In genomic region chr9:36765468-36766341, GRCh38 we compare ENCODE assay signal across 8 cellular contexts.
DNase-seq lines count a peak whose midpoint lies in the region; ATAC-seq and TF ChIP-seq lines count a peak whose summit lies in the region.

No MANE protein-coding gene starts in this region.

- H3K9me3 ChIP-seq in HUES64 (ENCODE audit: insufficient read depth, low read depth, low read length) = no peaks in the 10 kb centered on the region
- peaks cover 12% of the 10 kb centered on the region for H3K9me3 ChIP-seq in trophoblast cell (ENCODE audit: insufficient read depth, low read depth, low read length)
- H3K9me3 ChIP-seq in tibial nerve = no peaks in the 10 kb centered on the region

- TF ChIP-seq POLR2A in tibial nerve (IDR thresholded peaks at IDR 0.05) = no peak

- peaks cover 4% of the 10 kb centered on the region for H3K27me3 Mint-ChIP-seq in activated T-helper 1 cell treated with anti-CD3 and anti-CD28 coated beads, Interleukin-12 subunit alpha, Interleukin-12 subunit beta, Interleukin-2, Interleukin-4 antibody, amounts not matched to agents 30 ng/mL and 10 ng/mL and 1 ng/mL, durations not matched to agents 14 hours and 24 hours and 36 hours (ENCODE audit: insufficient read depth)
- peaks cover 9% of the 10 kb centered on the region for H3K27me3 Mint-ChIP-seq in glutamatergic neuron (ENCODE audit: unreplicated experiment)

- DNase-seq in COR-L47 (lab: John Stamatoyannopoulos, UW) (peak; percentile 96), OCI-M1 (lab: John Stamatoyannopoulos, UW) (peak; percentile 98), glutamatergic neuron (peak; percentile 83), trophoblast cell (peak in 1 of 2 donors; percentile 16), tibial nerve (ENCODE audit: low spot score in 2 of 2) (peak; percentile 17 to 21)
- peak; percentile 81 for DNase-seq in activated T-helper 1 cell treated with anti-CD3 and anti-CD28 coated beads, Interleukin-12 subunit alpha, Interleukin-12 subunit beta, Interleukin-2, Interleukin-4 antibody, amounts not matched to agents 30 ng/mL and 10 ng/mL and 1 ng/mL, durations not matched to agents 14 hours and 24 hours and 36 hours (ENCODE audit: low spot score)

- no peak overlapping the region for H2BK120ac ChIP-seq in trophoblast cell (ENCODE audit: insufficient read depth, low read length, poor library complexity)

- TF ChIP-seq CTCF in glutamatergic neuron (IDR thresholded peaks at IDR 0.05; ENCODE audit: partially characterized antibody, unreplicated experiment) = no peak
- no peak for TF ChIP-seq CTCF in tibial nerve (IDR thresholded peaks at IDR 0.05)

- H3K36me3 ChIP-seq in HUES64 (ENCODE audit: insufficient read depth, low read length) = no peaks in the 10 kb centered on the region
- H3K36me3 ChIP-seq in trophoblast cell (ENCODE audit: control insufficient read depth in 1 of 2, insufficient read depth in 2 of 2, low read length in 2 of 2) = no peaks in the 10 kb centered on the region
- H3K36me3 ChIP-seq in tibial nerve = no peaks in the 10 kb centered on the region

- no peaks in the 10 kb centered on the region for H3K79me1 ChIP-seq in trophoblast cell (ENCODE audit: low read length)

- no peaks in the 10 kb centered on the region for H3K4me1 Mint-ChIP-seq in activated T-helper 1 cell treated with anti-CD3 and anti-CD28 coated beads, Interleukin-12 subunit alpha, Interleukin-12 subunit beta, Interleukin-2, Interleukin-4 antibody, amounts not matched to agents 30 ng/mL and 10 ng/mL and 1 ng/mL, durations not matched to agents 14 hours and 24 hours and 36 hours (ENCODE audit: low read depth)
- peaks cover 5% of the 10 kb centered on the region for H3K4me1 Mint-ChIP-seq in glutamatergic neuron (ENCODE audit: low read depth, unreplicated experiment)

- intact Hi-C loops in activated T-helper 1 cell treated with anti-CD3 and anti-CD28 coated beads, Interleukin-12 subunit alpha, Interleukin-12 subunit beta, Interleukin-2, Interleukin-4 antibody, amounts not matched to agents 30 ng/mL and 10 ng/mL and 1 ng/mL, durations not matched to agents 14 hours and 24 hours and 36 hours (cut with micrococcal nuclease) = loop anchor here (5.0 kb wide), 1 partner anchor 357 kb away; the partner anchor contains the start of gene ZCCHC7

- H4K12ac ChIP-seq in trophoblast cell (ENCODE audit: low read depth, low read length) = peak overlapping the region; percentile 6

- no peak overlapping the region for H3K18ac ChIP-seq in trophoblast cell (ENCODE audit: low read length)

- H2AFZ ChIP-seq in trophoblast cell (ENCODE audit: insufficient read depth, low read length, poor library complexity) = peak overlapping the region; percentile 60

- peak overlapping the region; percentile 46 for H3K4me3 Mint-ChIP-seq in activated T-helper 1 cell treated with anti-CD3 and anti-CD28 coated beads, Interleukin-12 subunit alpha, Interleukin-12 subunit beta, Interleukin-2, Interleukin-4 antibody, amounts not matched to agents 30 ng/mL and 10 ng/mL and 1 ng/mL, durations not matched to agents 14 hours and 24 hours and 36 hours
- H3K4me3 Mint-ChIP-seq in glutamatergic neuron (ENCODE audit: unreplicated experiment) = peak overlapping the region; percentile 73

- H3K14ac ChIP-seq in trophoblast cell (ENCODE audit: low read length) = no peak overlapping the region

- peak; percentile 100 for ATAC-seq in GM21390 (IDR thresholded peaks at IDR 0.05; ENCODE audit: unreplicated experiment)

- no peaks in the 10 kb centered on the region for H3K79me2 ChIP-seq in trophoblast cell (ENCODE audit: control insufficient read depth, insufficient read depth, low read length, poor library complexity)

- H3K4me3 ChIP-seq in HUES64 (ENCODE audit: low read length) = peak overlapping the region; percentile 55
- peak overlapping the region; percentile 63 for H3K4me3 ChIP-seq in trophoblast cell (ENCODE audit: low read depth, low read length)
- H3K4me3 ChIP-seq in tibial nerve = peak overlapping the region; percentile 1 to 50 (median 27)

- H3K23ac ChIP-seq in trophoblast cell (ENCODE audit: low read length) = no peak overlapping the region

- H3K27ac Mint-ChIP-seq in activated T-helper 1 cell treated with anti-CD3 and anti-CD28 coated beads, Interleukin-12 subunit alpha, Interleukin-12 subunit beta, Interleukin-2, Interleukin-4 antibody, amounts not matched to agents 30 ng/mL and 10 ng/mL and 1 ng/mL, durations not matched to agents 14 hours and 24 hours and 36 hours = no peak overlapping the region
- H3K27ac Mint-ChIP-seq in glutamatergic neuron (ENCODE audit: unreplicated experiment) = peak overlapping the region; percentile 44

- no peak overlapping the region for H2BK5ac ChIP-seq in trophoblast cell (ENCODE audit: low read depth, low read length, poor library complexity)

- peak overlapping the region; percentile 85 for H3K4me2 ChIP-seq in trophoblast cell (ENCODE audit: low read length)

- H4K8ac ChIP-seq in trophoblast cell (ENCODE audit: low read depth, low read length) = peak overlapping the region; percentile 79

- no peaks in the 10 kb centered on the region for H3K36me3 Mint-ChIP-seq in activated T-helper 1 cell treated with anti-CD3 and anti-CD28 coated beads, Interleukin-12 subunit alpha, Interleukin-12 subunit beta, Interleukin-2, Interleukin-4 antibody, amounts not matched to agents 30 ng/mL and 10 ng/mL and 1 ng/mL, durations not matched to agents 14 hours and 24 hours and 36 hours (ENCODE audit: low read depth)
- H3K36me3 Mint-ChIP-seq in glutamatergic neuron (ENCODE audit: unreplicated experiment) = no peaks in the 10 kb centered on the region

- no peak overlapping the region for H2AK5ac ChIP-seq in trophoblast cell (ENCODE audit: low read length)

- TF ChIP-seq EP300 in tibial nerve (IDR thresholded peaks at IDR 0.05) = no peak

- H3K4ac ChIP-seq in trophoblast cell (ENCODE audit: low read depth, low read length) = no peak overlapping the region

- H3K4me1 ChIP-seq in HUES64 (ENCODE audit: insufficient read depth, low read length) (no peaks in the 10 kb centered on the region), trophoblast cell (ENCODE audit: control insufficient read depth in 1 of 2, insufficient read depth in 2 of 2, low read length in 2 of 2) (peaks cover 4 to 5% of the 10 kb centered on the region in 2 experiments), tibial nerve (peaks cover 0 to 6% (median 0%) of the 10 kb centered on the region in 4 donors)

- H3K9me3 Mint-ChIP-seq in activated T-helper 1 cell treated with anti-CD3 and anti-CD28 coated beads, Interleukin-12 subunit alpha, Interleukin-12 subunit beta, Interleukin-2, Interleukin-4 antibody, amounts not matched to agents 30 ng/mL and 10 ng/mL and 1 ng/mL, durations not matched to agents 14 hours and 24 hours and 36 hours = no peaks in the 10 kb centered on the region
- H3K9me3 Mint-ChIP-seq in glutamatergic neuron (ENCODE audit: unreplicated experiment) = no peaks in the 10 kb centered on the region

- 0 out of 2 replicates have a peak, but pooled peaks cover 11% of the 10 kb centered on the region for H3K27me3 ChIP-seq in HUES64 (ENCODE audit: insufficient read depth, low read length)
- no peaks in the 10 kb centered on the region for H3K27me3 ChIP-seq in trophoblast cell (ENCODE audit: insufficient read depth, low read length)
- peaks cover 0 to 25% of the 10 kb centered on the region in 2 donors for H3K27me3 ChIP-seq in tibial nerve

- H4K91ac ChIP-seq in trophoblast cell (ENCODE audit: low read depth, low read length) = no peak overlapping the region

- H3K9ac ChIP-seq in HUES64 (ENCODE audit: low read depth, low read length) = peak overlapping the region; percentile 48; the same call in 1 of the 2 replicates
- H3K9ac ChIP-seq in trophoblast cell (ENCODE audit: low read length) = peak overlapping the region; percentile 24

- WGBS in HUES64 = 73% methylated on average over 37 of the region's 37 CpGs
- WGBS in trophoblast cell (ENCODE audit: extremely low coverage, insufficient coverage, insufficient read length) = no CpG with 5 or more reads among the region's 37 CpGs
- 19 to 23% methylated on average over 23 to 28 of the region's 37 CpGs for WGBS in tibial nerve, 2 donors

- H3K27ac ChIP-seq in HUES64 (ENCODE audit: low read depth, low read length) (no peak overlapping the region), trophoblast cell (ENCODE audit: low read depth, low read length) (no peak overlapping the region), tibial nerve (no peak overlapping the region)

- no peak overlapping the region for H2BK12ac ChIP-seq in trophoblast cell (ENCODE audit: low read length)
